8 cellular contexts compared by ENCODE assay signal in genomic region chr7:6576024-6576866, GRCh38. TPM values are rescaled to one million over a fixed set of nuclear protein-coding genes. Genes with fewer than 3 reads are reported as not detected.
DNase-seq lines count a peak whose midpoint lies in the region; ATAC-seq and TF ChIP-seq lines count a peak whose summit lies in the region.
"Had no signal": no experiment of that assay in that cellular context is flagged by ENCODE, and none has a peak within 500 bp of the region (broad histone marks: within the 10 kb centered on the region; RNA-seq: fewer than 3 reads in every experiment).

No MANE protein-coding gene starts in this region.

- POLR2A ChIA-PET in GM10248 (lab: Yijun Ruan, JAX): no interaction called here

- peaks cover 4% of the 10 kb centered on the region for H3K27me3 Mint-ChIP-seq in GM23338 (ENCODE audit: insufficient read depth, low read depth, poor library complexity)

- peak overlapping the region; percentile 66 for H3K4me3 Mint-ChIP-seq in GM23338

- TF ChIP-seq POLR2A in spleen (IDR thresholded peaks at IDR 0.05): no peak

- H3K27me3 ChIP-seq in GM23338 (ENCODE audit: insufficient read depth) (no peaks in the 10 kb centered on the region), RWPE2 (ENCODE audit: insufficient read depth, poor library complexity, severe bottlenecking) (no peaks in the 10 kb centered on the region), spleen (replicated peaks in 1 of 7) (no peaks in the 10 kb centered on the region)

- peaks cover 3% of the 10 kb centered on the region; the same call in 2 of the 3 replicates for H3K4me1 Mint-ChIP-seq in GM23338

- no peaks in the 10 kb centered on the region for H3K9me3 Mint-ChIP-seq in GM23338

- no peaks in the 10 kb centered on the region for H3K9me2 ChIP-seq in GM23338 (ENCODE audit: insufficient read depth)

- no peaks in the 10 kb centered on the region for H4K20me1 ChIP-seq in GM23338 (replicated peaks; ENCODE audit: insufficient read depth)

- no peak overlapping the region for H3K4me3 ChIP-seq in GM23338
- H3K4me3 ChIP-seq in RWPE2 (ENCODE audit: severe bottlenecking): peak overlapping the region; percentile 71
- peak overlapping the region; percentile 77 for H3K4me3 ChIP-seq in fibroblast of pulmonary artery (replicated peaks; ENCODE audit: low read depth, low read length)
- H3K4me3 ChIP-seq in spleen: peak overlapping the region; percentile 26 to 84 (median 56)

- H3K36me3 ChIP-seq in GM23338 (ENCODE audit: insufficient read depth) (0 out of 2 replicates have a peak, but pooled peaks cover 5% of the 10 kb centered on the region), RWPE2 (ENCODE audit: low read depth) (peaks cover 25% of the 10 kb centered on the region), spleen (peaks cover 0 to 22% (median 12%) of the 10 kb centered on the region in 6 donors)

- H3K4me2 ChIP-seq in GM23338: no peak overlapping the region

- H3F3A ChIP-seq in GM23338 (replicated peaks; ENCODE audit: low read depth): peaks cover 5% of the 10 kb centered on the region; the same call in 1 of the 2 replicates

- DNase-seq in GM23338 (ENCODE audit: low spot score) (peak; percentile 34), RWPE2 (ENCODE audit: low spot score) (no peak), fibroblast of pulmonary artery (ENCODE audit: low read depth) (no peak), spleen (peak; percentile 81), NCI-H187 treated with DMSO at 0.1 percent for 48 hours (lab: John Stamatoyannopoulos, UW) (no peak), GM10248 (ENCODE audit: extremely low spot score) (no peak), NCI-H774 (lab: John Stamatoyannopoulos, UW) (no peak)

- H3K4me1 ChIP-seq in GM23338 (ENCODE audit: insufficient read depth) (no peaks in the 10 kb centered on the region), RWPE2 (ENCODE audit: insufficient read depth, poor library complexity, severe bottlenecking) (no peaks in the 10 kb centered on the region), spleen (peaks cover 0 to 29% (median 14%) of the 10 kb centered on the region in 6 donors)

- no peak overlapping the region for H2AFZ ChIP-seq in GM23338

- no peaks in the 10 kb centered on the region for H3K79me2 ChIP-seq in GM23338 (replicated peaks; ENCODE audit: insufficient read depth)

- H3K36me3 Mint-ChIP-seq in GM23338 (ENCODE audit: low read depth): peaks cover 16% of the 10 kb centered on the region

- CTCF ChIA-PET in GM10248 (lab: Yijun Ruan, JAX): interaction anchor here (1.1 to 8.5 kb wide), 5 partner anchors 11 to 61 kb away, joined by 3 to 69 read pairs (median 6); partner anchors contain the start of gene INTS15

- 55 to 81% (median 70%) methylated on average over 12 to 14 of the region's 14 CpGs for WGBS in spleen, 5 donors

- peak; percentile 28 to 41; a peak in 3 of 4 replicates for TF ChIP-seq CTCF in GM23338 (conservative IDR thresholded peaks at IDR 0.05; ENCODE audit: low read depth in 2 of 2)
- no peak for TF ChIP-seq CTCF in RWPE2 (IDR thresholded peaks at IDR 0.05; ENCODE audit: poor library complexity, severe bottlenecking)
- no peak for TF ChIP-seq CTCF in fibroblast of pulmonary artery (IDR thresholded peaks at IDR 0.05; ENCODE audit: low read length, missing control alignments)
- no peak for TF ChIP-seq CTCF in spleen (IDR thresholded peaks at IDR 0.05 in 8 of 11, conservative IDR thresholded peaks at IDR 0.05 in 3 of 11)
- TF ChIP-seq CTCF in GM10248 (IDR thresholded peaks at IDR 0.05; ENCODE audit: control extremely low read depth, extremely low read depth, low read depth, missing control alignments): no peak

- no peaks in the 10 kb centered on the region for H3K9me3 ChIP-seq in RWPE2 (ENCODE audit: severe bottlenecking)
- H3K9me3 ChIP-seq in spleen: no peaks in the 10 kb centered on the region

- ATAC-seq in GM23338: peak; percentile 22; the same call in 2 of the 3 replicates
- ATAC-seq in RWPE2 (ENCODE audit: low read depth): no peak

- no peak overlapping the region for H3K27ac ChIP-seq in GM23338 (ENCODE audit: low read depth)
- no peak overlapping the region for H3K27ac ChIP-seq in RWPE2 (ENCODE audit: poor library complexity, severe bottlenecking)
- peak overlapping the region in 6 of 8 donors; percentile 90 to 98 (median 92) for H3K27ac ChIP-seq in spleen

- intact Hi-C loops in spleen (cut with DNase I; ENCODE audit: low total_unique reads): no loop called here

- no peak overlapping the region for H3K27ac Mint-ChIP-seq in GM23338

TF ChIP-seq in GM23338, 12 proteins besides CTCF, POLR2A, EP300 and RAD21:
- TF ChIP-seq CREB1 (CRISPR knock-in tag; IDR thresholded peaks at IDR 0.05; ENCODE audit: low read depth): no peak
- TF ChIP-seq JUNB (IDR thresholded peaks at IDR 0.05; ENCODE audit: unreplicated experiment): no peak
- TF ChIP-seq REST (IDR thresholded peaks at IDR 0.05; ENCODE audit: unreplicated experiment): no peak

RNA-seq across cellular contexts. Expression of gene ZDHHC4, which starts 1.0 kb away (rescaled TPM):
- 58.9 and 64.5 TPM in 2 replicates for total RNA-seq in GM23338 (2014; rRNA removed; shearing (Covaris generic))
- polyA plus RNA-seq in GM23338 (2016; fragmentation: Nextera tagmentation; extraction: Ambion mirVana): 31.2 and 32.5 TPM in 2 replicates
- 10 to 100 TPM; 30.9 to 46.4 (median 40.4) TPM for total RNA-seq in spleen
- 10 to 100 TPM; 26.6 to 37.2 (median 32.3) TPM for polyA plus RNA-seq in spleen

RNA-seq across cellular contexts. Expression of gene INTS15, which starts 13.6 kb away (rescaled TPM):
- 27.0 and 30.6 TPM in 2 replicates for total RNA-seq in GM23338 (2014; rRNA removed; shearing (Covaris generic))
- 7.0 and 8.1 TPM in 2 replicates for polyA plus RNA-seq in GM23338 (2016; fragmentation: Nextera tagmentation; extraction: Ambion mirVana)
- total RNA-seq in spleen: 10 to 100 TPM; 29.8 to 43.9 (median 37.8) TPM
- polyA plus RNA-seq in spleen: 10 to 100 TPM; 14.3 to 31.5 (median 27.2) TPM

RNA-seq across cellular contexts. Expression of gene GRID2IP, which starts 25.0 kb away (rescaled TPM):
- 1.5 TPM in 2 replicates for total RNA-seq in GM23338 (2014; rRNA removed; shearing (Covaris generic))
- polyA plus RNA-seq in GM23338 (2016; fragmentation: Nextera tagmentation; extraction: Ambion mirVana) (0.54 and 0.73 TPM in 2 replicates), spleen (under 1 TPM in 2 of 3 donors, not detected in 1; 0.08 to 0.16 TPM)
- 1 to 10 TPM in 1 of 7 donors, under 1 TPM in 5, not detected in 1; 0.23 to 1.0 (median 0.33) TPM for total RNA-seq in spleen
- total RNA-seq: pulmonary artery endothelial cell had no signal

RNA-seq across cellular contexts. Expression of gene ZNF853, which starts 39.2 kb away (rescaled TPM):
- total RNA-seq in GM23338 (2014; rRNA removed; shearing (Covaris generic)): 8.9 and 9.8 TPM in 2 replicates
- polyA plus RNA-seq in GM23338 (2016; fragmentation: Nextera tagmentation; extraction: Ambion mirVana) (0.32 and 0.78 TPM in 2 replicates), spleen (1 to 10 TPM; 1.3 to 2.3 (median 1.5) TPM)
- total RNA-seq in spleen: 10 to 100 TPM in 1 of 7 donors, 1 to 10 TPM in 6; 3.7 to 10.1 (median 5.8) TPM

Comparison
In these comparisons a context has a peak if more than half of its experiments do, and no peak if none do; other contexts are left out.
1. DNase-seq: peak in GM23338 (single experiment) and spleen (single experiment); none in RWPE2 (single experiment), fibroblast of pulmonary artery (single experiment), NCI-H187 treated with DMSO at 0.1 percent for 48 hours (single experiment), GM10248 (single experiment) and NCI-H774 (single experiment).
2. H3K27ac ChIP-seq: peak in spleen (6 of 8); none in GM23338 (single experiment) and RWPE2 (single experiment).
3. CTCF ChIP-seq: peak in GM23338 (2 of 2); none in RWPE2 (single experiment), fibroblast of pulmonary artery (single experiment), spleen (0 of 11) and GM10248 (single experiment).